ENCODE assay signal across 21 cellular contexts in the genomic region with DNA sequence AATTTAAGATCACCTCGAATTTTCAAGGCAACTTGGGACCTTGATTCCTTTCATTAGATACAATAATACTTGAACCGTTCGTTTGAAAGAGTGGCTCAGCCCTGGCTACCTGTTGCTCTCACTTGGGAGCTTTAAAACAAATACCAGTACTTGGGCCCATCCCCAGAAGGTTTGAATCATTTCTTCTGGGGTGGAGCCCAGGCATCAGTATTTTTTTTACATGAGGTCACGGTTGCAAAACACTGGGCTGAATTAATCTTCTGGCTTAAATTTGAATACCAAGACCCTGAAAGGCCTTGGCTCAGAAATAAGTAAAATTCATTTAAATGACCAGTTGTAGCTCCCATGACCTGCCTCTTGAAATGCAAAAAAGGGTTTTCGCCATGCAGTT.
DNase-seq lines count a peak whose midpoint lies in the region; ATAC-seq and TF ChIP-seq lines count a peak whose summit lies in the region.
"Had no signal": no experiment of that assay in that cellular context is flagged by ENCODE, and none has a peak within 500 bp of the region (broad histone marks: within the 10 kb centered on the region; RNA-seq: fewer than 3 reads in every experiment).

No MANE protein-coding gene starts in this region.

- no peaks in the 10 kb centered on the region for H3K27me3 ChIP-seq in left ventricle myocardium inferior (ENCODE audit: low read depth)
- no peaks in the 10 kb centered on the region for H3K27me3 ChIP-seq in skeletal muscle satellite cell (ENCODE audit: control insufficient read depth, insufficient read depth, low read length)
- no peaks in the 10 kb centered on the region for H3K27me3 ChIP-seq in neural progenitor cell
- H3K27me3 ChIP-seq: BLaER1 treated with 17β-estradiol and CSF1 and Interleukin-3, amounts not matched to agents 10 nM and 100 nM; colonic mucosa; right lobe of liver; vagina had no signal

- H3K27ac ChIP-seq in left ventricle myocardium inferior (replicated peaks): peak overlapping the region; percentile 37
- no peak overlapping the region for H3K27ac ChIP-seq in neural progenitor cell
- H3K27ac ChIP-seq: BLaER1 treated with 17β-estradiol and CSF1 and Interleukin-3, amounts not matched to agents 10 nM and 100 nM; colonic mucosa; parathyroid adenoma; right lobe of liver; vagina had no signal

- H3K4me3 ChIP-seq in left ventricle myocardium inferior (no peak overlapping the region), skeletal muscle satellite cell (ENCODE audit: low read length) (no peak overlapping the region), neural progenitor cell (no peak overlapping the region)
- H3K4me3 ChIP-seq: BLaER1 treated with 17β-estradiol and CSF1 and Interleukin-3, amounts not matched to agents 10 nM and 100 nM; colonic mucosa; HAP-1; right lobe of liver; vagina had no signal

- ATAC-seq in esophagus mucosa: peak; percentile 30
- ATAC-seq: activated CD4-positive, CD25-positive, alpha-beta regulatory T cell treated with anti-CD3 and anti-CD28 coated beads, Interleukin-2, amount 50 U/mL, for 24 hours; naive thymus-derived CD8-positive, alpha-beta T cell; stimulated activated naive CD8-positive, alpha-beta T cell treated with anti-CD3 and anti-CD28 coated beads, Interleukin-15, Interleukin-2, amounts not matched to agents 100 U/mL and 50 U/mL, for 24 hours had no signal

- no peak overlapping the region for H3K4me2 ChIP-seq in skeletal muscle satellite cell (ENCODE audit: low read length)
- H3K4me2 ChIP-seq in neural progenitor cell: no peak overlapping the region
- H3K4me2 ChIP-seq: BLaER1 treated with 17β-estradiol and CSF1 and Interleukin-3, amounts not matched to agents 10 nM and 100 nM had no signal

- H3K36me3 Mint-ChIP-seq in progenitor cell of endocrine pancreas (ENCODE audit: insufficient read depth) (no peaks in the 10 kb centered on the region), neural progenitor cell (no peaks in the 10 kb centered on the region)
- H3K36me3 Mint-ChIP-seq: naive thymus-derived CD8-positive, alpha-beta T cell had no signal

- peak; percentile 35 for DNase-seq in GM03348 (ENCODE audit: low spot score)
- no peak for DNase-seq in left ventricle myocardium inferior
- DNase-seq in NCI-H1092 treated with DMSO at 0.1 percent for 48 hours (lab: John Stamatoyannopoulos, UW): no peak
- no peak for DNase-seq in progenitor cell of endocrine pancreas (ENCODE audit: low spot score, unreplicated experiment)
- DNase-seq in neural progenitor cell (ENCODE audit: low spot score): no peak
- DNase-seq in DMS53 (lab: John Stamatoyannopoulos, UW): no peak
- DNase-seq: effector memory CD4-positive, alpha-beta T cell; midbrain; NCI-H774; right lobe of liver had no signal

- H3K27me3 Mint-ChIP-seq in progenitor cell of endocrine pancreas (peaks cover 6% of the 10 kb centered on the region), neural progenitor cell (ENCODE audit: insufficient read depth, low read depth) (peaks cover 8% of the 10 kb centered on the region)

- peak overlapping the region; percentile 21 for H3K9ac ChIP-seq in skeletal muscle satellite cell (ENCODE audit: low read depth, low read length)
- no peak overlapping the region for H3K9ac ChIP-seq in neural progenitor cell
- H3K9ac ChIP-seq: BLaER1 treated with 17β-estradiol and CSF1 and Interleukin-3, amounts not matched to agents 10 nM and 100 nM; parathyroid adenoma had no signal

- TF ChIP-seq CTCF in left ventricle myocardium inferior (IDR thresholded peaks at IDR 0.05; ENCODE audit: borderline replicate concordance) (no peak), progenitor cell of endocrine pancreas (IDR thresholded peaks at IDR 0.05; ENCODE audit: unreplicated experiment) (no peak), neural progenitor cell (IDR thresholded peaks at IDR 0.05) (no peak)

- H3K4me3 Mint-ChIP-seq in progenitor cell of endocrine pancreas (ENCODE audit: low read depth) (no peak overlapping the region), neural progenitor cell (no peak overlapping the region)
- H3K4me3 Mint-ChIP-seq: activated T-helper 1 cell treated with anti-CD3 and anti-CD28 coated beads, Interleukin-12 subunit alpha, Interleukin-12 subunit beta, Interleukin-2, Interleukin-4 antibody, amounts not matched to agents 30 ng/mL and 10 ng/mL and 1 ng/mL, durations not matched to agents 14 hours and 24 hours and 36 hours; naive thymus-derived CD8-positive, alpha-beta T cell had no signal

- no peaks in the 10 kb centered on the region for H3K79me2 ChIP-seq in neural progenitor cell (ENCODE audit: low read depth)
- H3K79me2 ChIP-seq: parathyroid adenoma had no signal

- H3K4me1 ChIP-seq in left ventricle myocardium inferior (peaks cover 79% of the 10 kb centered on the region), skeletal muscle satellite cell (ENCODE audit: control insufficient read depth, insufficient read depth, low read length) (peaks cover 56% of the 10 kb centered on the region), neural progenitor cell (no peaks in the 10 kb centered on the region)
- H3K4me1 ChIP-seq: colonic mucosa, HAP-1, parathyroid adenoma, right lobe of liver had no signal

- no peaks in the 10 kb centered on the region for H3F3A ChIP-seq in neural progenitor cell (ENCODE audit: low read depth)

- no peaks in the 10 kb centered on the region for H3K9me3 Mint-ChIP-seq in progenitor cell of endocrine pancreas (ENCODE audit: low read depth)
- H3K9me3 Mint-ChIP-seq in neural progenitor cell: no peaks in the 10 kb centered on the region
- H3K9me3 Mint-ChIP-seq: activated T-helper 1 cell treated with anti-CD3 and anti-CD28 coated beads, Interleukin-12 subunit alpha, Interleukin-12 subunit beta, Interleukin-2, Interleukin-4 antibody, amounts not matched to agents 30 ng/mL and 10 ng/mL and 1 ng/mL, durations not matched to agents 14 hours and 24 hours and 36 hours; naive thymus-derived CD8-positive, alpha-beta T cell had no signal

- H3K27ac Mint-ChIP-seq in progenitor cell of endocrine pancreas (no peak overlapping the region), neural progenitor cell (no peak overlapping the region)
- H3K27ac Mint-ChIP-seq: activated T-helper 1 cell treated with anti-CD3 and anti-CD28 coated beads, Interleukin-12 subunit alpha, Interleukin-12 subunit beta, Interleukin-2, Interleukin-4 antibody, amounts not matched to agents 30 ng/mL and 10 ng/mL and 1 ng/mL, durations not matched to agents 14 hours and 24 hours and 36 hours; naive thymus-derived CD8-positive, alpha-beta T cell had no signal

- H3K9me3 ChIP-seq in left ventricle myocardium inferior (replicated peaks) (no peaks in the 10 kb centered on the region), skeletal muscle satellite cell (replicated peaks; ENCODE audit: low read length) (no peaks in the 10 kb centered on the region), neural progenitor cell (ENCODE audit: low read depth) (no peaks in the 10 kb centered on the region)
- H3K9me3 ChIP-seq: BLaER1 treated with 17β-estradiol and CSF1 and Interleukin-3, amounts not matched to agents 10 nM and 100 nM; colonic mucosa; HAP-1; right lobe of liver; vagina had no signal

- H3K4me1 Mint-ChIP-seq in progenitor cell of endocrine pancreas (ENCODE audit: low read depth): peaks cover 10% of the 10 kb centered on the region
- peaks cover 2% of the 10 kb centered on the region for H3K4me1 Mint-ChIP-seq in neural progenitor cell

- H4K20me1 ChIP-seq in neural progenitor cell (ENCODE audit: low read depth): no peaks in the 10 kb centered on the region
- H4K20me1 ChIP-seq: BLaER1 treated with 17β-estradiol and CSF1 and Interleukin-3, amounts not matched to agents 10 nM and 100 nM had no signal

- intact Hi-C loops in left ventricle myocardium inferior (cut with micrococcal nuclease): loop anchor here (5.0 kb wide), 1 partner anchor 235 kb away; no protein-coding TSS in a partner anchor

- no peak overlapping the region for H2AFZ ChIP-seq in neural progenitor cell (replicated peaks)

- H3K36me3 ChIP-seq in left ventricle myocardium inferior (no peaks in the 10 kb centered on the region), skeletal muscle satellite cell (ENCODE audit: insufficient read depth, low read length) (no peaks in the 10 kb centered on the region), neural progenitor cell (no peaks in the 10 kb centered on the region)
- H3K36me3 ChIP-seq: BLaER1 treated with 17β-estradiol and CSF1 and Interleukin-3, amounts not matched to agents 10 nM and 100 nM; colonic mucosa; HAP-1; right lobe of liver; vagina had no signal
